13 cellular contexts compared by ENCODE assay signal in genomic region chr4:119508281-119508680, GRCh38.
DNase-seq lines count a peak whose midpoint lies in the region; ATAC-seq and TF ChIP-seq lines count a peak whose summit lies in the region.
"Had no signal": no experiment of that assay in that cellular context is flagged by ENCODE, and none has a peak within 500 bp of the region (broad histone marks: within the 10 kb centered on the region; RNA-seq: fewer than 3 reads in every experiment).

No MANE protein-coding gene starts in this region.

- no peak for TF ChIP-seq EP300 in gastroesophageal sphincter (IDR thresholded peaks at IDR 0.05)

- no peak overlapping the region for H3K4me3 ChIP-seq in adipocyte (ENCODE audit: low read length)
- no peak overlapping the region for H3K4me3 ChIP-seq in choroid plexus epithelial cell (ENCODE audit: low read depth, low read length)
- H3K4me3 ChIP-seq in gastroesophageal sphincter: no peak overlapping the region
- no peak overlapping the region for H3K4me3 ChIP-seq in mucosa of descending colon
- H3K4me3 ChIP-seq: BLaER1 treated with 17β-estradiol and CSF1 and Interleukin-3, amounts not matched to agents 10 nM and 100 nM; GM23248 had no signal

- no peak for TF ChIP-seq POLR2A in gastroesophageal sphincter (IDR thresholded peaks at IDR 0.05)

- H3K36me3 ChIP-seq in adipocyte (ENCODE audit: control insufficient read depth, insufficient read depth, low read length, severe bottlenecking): peaks cover 32% of the 10 kb centered on the region
- H3K36me3 ChIP-seq in gastroesophageal sphincter: peaks cover 11 to 64% of the 10 kb centered on the region in 2 donors
- no peaks in the 10 kb centered on the region for H3K36me3 ChIP-seq in mucosa of descending colon (ENCODE audit: low read depth)

- H3K27ac ChIP-seq in gastroesophageal sphincter: peak overlapping the region; percentile 71 to 83 (median 76)
- H3K27ac ChIP-seq: BLaER1 treated with 17β-estradiol and CSF1 and Interleukin-3, amounts not matched to agents 10 nM and 100 nM; GM23248 had no signal

- H3K9ac ChIP-seq in adipocyte (ENCODE audit: low read length): no peak overlapping the region
- H3K9ac ChIP-seq: BLaER1 treated with 17β-estradiol and CSF1 and Interleukin-3, amounts not matched to agents 10 nM and 100 nM; GM23248 had no signal

- H3K9me3 ChIP-seq in adipocyte (ENCODE audit: control insufficient read depth, low read length): no peaks in the 10 kb centered on the region
- H3K9me3 ChIP-seq in gastroesophageal sphincter: no peaks in the 10 kb centered on the region
- no peaks in the 10 kb centered on the region for H3K9me3 ChIP-seq in mucosa of descending colon
- H3K9me3 ChIP-seq: BLaER1 treated with 17β-estradiol and CSF1 and Interleukin-3, amounts not matched to agents 10 nM and 100 nM had no signal

- intact Hi-C loops in mucosa of descending colon (cut with DNase I, micrococcal nuclease): no loop called here

- H3K4me1 ChIP-seq in adipocyte (ENCODE audit: control insufficient read depth, insufficient read depth, low read length) (peaks cover 6% of the 10 kb centered on the region), gastroesophageal sphincter (peaks cover 0 to 68% (median 16%) of the 10 kb centered on the region in 3 donors), mucosa of descending colon (ENCODE audit: low read depth) (no peaks in the 10 kb centered on the region)
- H3K4me1 ChIP-seq: BLaER1 treated with 17β-estradiol and CSF1 and Interleukin-3, amounts not matched to agents 10 nM and 100 nM had no signal

- TF ChIP-seq CTCF in choroid plexus epithelial cell (conservative IDR thresholded peaks at IDR 0.05; ENCODE audit: low read depth, low read length) (no peak), gastroesophageal sphincter (IDR thresholded peaks at IDR 0.05) (no peak), mucosa of descending colon (IDR thresholded peaks at IDR 0.05) (no peak)

- no peaks in the 10 kb centered on the region for H3K27me3 ChIP-seq in adipocyte (replicated peaks; ENCODE audit: control insufficient read depth, insufficient read depth, low read length)
- H3K27me3 ChIP-seq in gastroesophageal sphincter: no peaks in the 10 kb centered on the region
- H3K27me3 ChIP-seq: BLaER1 treated with 17β-estradiol and CSF1 and Interleukin-3, amounts not matched to agents 10 nM and 100 nM had no signal

- DNase-seq in adipocyte (ENCODE audit: low read depth) (peak; percentile 64), choroid plexus epithelial cell (ENCODE audit: low read depth) (peak; percentile 57), mucosa of descending colon (no peak), SW480 (ENCODE audit: low spot score) (no peak)
- DNase-seq: ACHN; CD4-positive, CD25-positive, alpha-beta regulatory T cell; DMS53; GM23248; H7 had no signal

- ATAC-seq in gastroesophageal sphincter: no peak
- ATAC-seq in mucosa of descending colon: no peak
- ATAC-seq in HG03139 (IDR thresholded peaks at IDR 0.05; ENCODE audit: unreplicated experiment): no peak
- ATAC-seq in activated CD4-positive, CD25-positive, alpha-beta regulatory T cell treated with anti-CD3 and anti-CD28 coated beads, Interleukin-2, amount 50 U/mL, for 24 hours: no peak

- WGBS in gastroesophageal sphincter (ENCODE audit: low coverage in 1 of 2), 2 donors: 8 to 50% methylated on average over 1 of the region's 1 CpG

Comparison
In these comparisons a context has a peak if more than half of its experiments do, and no peak if none do; other contexts are left out.
1. DNase-seq: peak in adipocyte (single experiment) and choroid plexus epithelial cell (single experiment); none in mucosa of descending colon (0 of 3) and SW480 (single experiment).